ENCODE assay signal across 11 cellular contexts in the genomic region with DNA sequence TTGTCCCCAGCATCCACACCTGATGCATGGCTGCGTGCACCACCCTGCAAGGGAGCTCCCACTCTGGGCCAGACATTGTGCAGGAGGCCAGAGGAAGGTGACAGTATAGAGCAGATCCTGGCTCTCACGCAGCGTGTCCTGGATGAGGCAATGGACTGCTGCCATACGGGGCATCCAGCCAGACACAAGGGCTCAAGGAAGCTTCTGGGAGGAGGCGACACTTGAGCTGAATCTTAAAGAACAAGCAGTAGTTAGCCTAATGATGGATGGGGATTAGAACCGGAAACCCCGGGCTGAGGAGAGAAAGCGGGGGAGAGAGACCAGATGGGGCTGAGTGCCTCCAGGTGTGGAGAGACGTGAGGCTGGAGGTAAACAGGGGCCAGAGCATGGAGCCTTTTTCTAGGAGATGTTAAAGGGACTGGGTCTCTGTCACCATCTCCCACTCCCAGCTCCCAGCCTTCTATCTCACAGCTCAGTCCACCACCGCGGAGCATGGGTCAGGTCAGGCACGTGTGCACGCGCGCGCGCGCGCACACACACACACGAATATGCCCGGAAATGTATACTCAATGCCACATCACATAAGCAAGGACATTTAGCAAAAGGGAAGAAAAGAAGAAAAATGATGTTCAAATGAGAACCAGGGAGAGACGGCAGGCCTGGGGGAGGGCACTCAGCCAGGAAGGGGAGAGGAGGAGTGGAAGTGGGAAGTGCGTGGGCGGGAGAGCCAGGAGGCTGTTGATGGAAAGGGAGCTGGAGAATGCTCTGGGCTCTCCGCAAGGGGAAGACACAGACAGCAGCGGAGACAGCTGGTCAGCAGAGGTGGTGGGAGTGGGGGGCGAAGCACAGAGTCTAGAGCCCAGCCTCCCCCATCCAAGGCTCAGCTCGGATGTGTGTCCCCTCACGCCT. TPM values are rescaled to one million over a fixed set of nuclear protein-coding genes. Genes with fewer than 3 reads are reported as not detected.
A peak's percentile ranks its signal among the peaks of the same experiment; 100 is the strongest.
DNase-seq lines count a peak whose midpoint lies in the region; ATAC-seq, FAIRE-seq and TF ChIP-seq lines count a peak whose summit lies in the region.
"Had no signal": no experiment of that assay in that cellular context is flagged by ENCODE, and none has a peak within 500 bp of the region (broad histone marks: within the 10 kb centered on the region; RNA-seq: fewer than 3 reads in every experiment).

No MANE protein-coding gene starts in this region.

- H3K27me3 ChIP-seq in small intestine (ENCODE audit: control insufficient read depth in 2 of 2, insufficient read depth in 2 of 2, low read length in 2 of 2): no peaks in the 10 kb centered on the region

- POLR2A ChIA-PET in T-cell (lab: Charles Lee): no interaction called here

- DNase-seq in ELF-1 (ENCODE audit: low read depth, low spot score) (peak; percentile 61), Right ventricle myocardium superior (peak; percentile 68), posterior cingulate gyrus (peak in 7 of 10 donors; percentile 31 to 91 (median 55)), T-cell (no peak), NCI-H345 treated with DMSO at 0.1 percent for 48 hours (lab: John Stamatoyannopoulos, UW; ENCODE audit: unreplicated experiment) (no peak), small intestine (no peak)

- no peak overlapping the region for H3K4me3 Mint-ChIP-seq in T-cell

- no peaks in the 10 kb centered on the region for H3K36me3 ChIP-seq in small intestine (ENCODE audit: control insufficient read depth in 2 of 2, insufficient read depth in 2 of 2, low read length in 2 of 2)
- H3K36me3 ChIP-seq: tibial nerve had no signal

- TF ChIP-seq CTCF in WI38 (IDR thresholded peaks at IDR 0.05; ENCODE audit: low read depth, low read length): no peak

- no peaks in the 10 kb centered on the region for H3K4me1 ChIP-seq in small intestine (ENCODE audit: control insufficient read depth in 2 of 2, insufficient read depth in 1 of 2, low read depth in 1 of 2, low read length in 1 of 2)

- peaks cover 0 to 4% (median 0%) of the 10 kb centered on the region in 3 donors for H3K9me3 Mint-ChIP-seq in T-cell

- no peaks in the 10 kb centered on the region for H3K36me3 Mint-ChIP-seq in T-cell

- no peak for FAIRE-seq in small intestine (lab: Jason Lieb, UNC)

- 49 to 68% (median 65%) methylated on average over 29 of the region's 29 CpGs for WGBS in small intestine, 3 donors

- CTCF ChIA-PET in T-cell (lab: Charles Lee): no interaction called here

- H3K4me1 Mint-ChIP-seq in T-cell: peaks cover 0 to 8% (median 4%) of the 10 kb centered on the region in 3 donors

- no peaks in the 10 kb centered on the region for H3K9me3 ChIP-seq in small intestine (ENCODE audit: control insufficient read depth, low read depth)
- H3K9me3 ChIP-seq: tibial nerve had no signal

- H3K27me3 Mint-ChIP-seq in T-cell: peaks cover 20 to 32% of the 10 kb centered on the region in 2 donors

- no peak overlapping the region for H3K27ac Mint-ChIP-seq in T-cell

- H3K27ac ChIP-seq in small intestine (ENCODE audit: low read depth in 1 of 2, low read length in 1 of 2): peak overlapping the region in 1 of 2 donors; percentile 41
- H3K27ac ChIP-seq: tibial nerve had no signal

- ATAC-seq in Right ventricle myocardium superior (ENCODE audit: poor library complexity) (peak; percentile 65), T-cell (replicated peaks in 1 of 4) (no peak), HG03460 (IDR thresholded peaks at IDR 0.05; ENCODE audit: unreplicated experiment) (no peak)
- ATAC-seq: Panc1 had no signal

- intact Hi-C loops in Right ventricle myocardium superior (cut with DNase I) (no loop called here), posterior cingulate gyrus (cut with DNase I) (no loop called here)

- peak overlapping the region; percentile 14; the same call in 1 of the 2 replicates for H3K4me3 ChIP-seq in WI38 (ENCODE audit: low read depth, low read length)
- no peak overlapping the region for H3K4me3 ChIP-seq in small intestine (ENCODE audit: low read depth in 1 of 2, low read length in 2 of 2)

RNA-seq across cellular contexts. Expression of a gene that starts 46.2 kb away (rescaled TPM):
- not detected for total RNA-seq in Right ventricle myocardium superior
- under 1 TPM in 1 of 5 donors, not detected in 4; 0.46 TPM for total RNA-seq in T-cell
- polyA plus RNA-seq in small intestine: not detected
- total RNA-seq: tibial nerve had no signal
- polyA plus RNA-seq: adipose tissue had no signal

RNA-seq across cellular contexts. Expression of a gene that starts 60.0 kb away (rescaled TPM):
- total RNA-seq in Right ventricle myocardium superior (not detected), T-cell (not detected)
- polyA plus RNA-seq in small intestine: not detected
- total RNA-seq: tibial nerve had no signal
- polyA plus RNA-seq: adipose tissue had no signal

Comparison
In these comparisons a context has a peak if more than half of its experiments do, and no peak if none do; other contexts are left out.
1. DNase-seq: peak in ELF-1 (single experiment), Right ventricle myocardium superior (single experiment) and posterior cingulate gyrus (7 of 10); none in T-cell (0 of 34), NCI-H345 treated with DMSO at 0.1 percent for 48 hours (single experiment) and small intestine (single experiment).